17 cellular contexts compared by ENCODE assay signal in the genomic region with DNA sequence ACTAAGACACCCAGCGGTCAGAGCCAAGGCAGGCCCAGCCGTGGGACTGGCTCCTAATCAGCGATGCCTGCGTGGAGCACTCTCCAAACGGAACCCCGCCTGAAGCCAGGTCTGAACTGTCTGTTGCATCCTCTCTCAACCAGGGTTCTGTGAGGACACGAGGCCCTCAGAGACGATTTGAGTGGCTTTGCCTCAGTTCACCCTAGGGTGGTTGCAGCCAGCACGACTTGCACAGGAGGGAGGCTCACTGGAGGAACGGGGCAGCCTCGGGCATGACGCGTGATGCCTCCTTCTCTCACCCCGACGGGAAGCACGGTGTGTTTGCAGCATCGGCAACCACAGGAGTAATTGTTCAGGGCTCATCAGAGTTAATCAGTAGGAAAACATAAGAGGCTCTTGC.
DNase-seq lines count a peak whose midpoint lies in the region; ATAC-seq, FAIRE-seq and TF ChIP-seq lines count a peak whose summit lies in the region.
"Had no signal": no experiment of that assay in that cellular context is flagged by ENCODE, and none has a peak within 500 bp of the region (broad histone marks: within the 10 kb centered on the region; RNA-seq: fewer than 3 reads in every experiment).

No MANE protein-coding gene starts in this region.

- no peak overlapping the region for H4K91ac ChIP-seq in trophoblast cell (ENCODE audit: low read depth, low read length)

- no peak for TF ChIP-seq POLR2A in K562 (conservative IDR thresholded peaks at IDR 0.05)

- peaks cover 54% of the 10 kb centered on the region for H3K4me1 ChIP-seq in BLaER1
- H3K4me1 ChIP-seq in K562 (replicated peaks in 1 of 2; ENCODE audit: control insufficient read depth in 2 of 2, insufficient read depth in 2 of 2, low read length in 2 of 2), result no peaks in the 10 kb centered on the region; a peak in 1 of 5 replicates
- no peaks in the 10 kb centered on the region for H3K4me1 ChIP-seq in trophoblast cell (ENCODE audit: control insufficient read depth in 1 of 2, insufficient read depth in 2 of 2, low read length in 2 of 2)
- H3K4me1 ChIP-seq: SJSA1 had no signal

- H3K4me3 ChIP-seq in BLaER1, result 0 out of 2 replicates have a peak overlapping the region, but pooled peaks have one; percentile 11
- H3K4me3 ChIP-seq in K562, result no peak overlapping the region
- peak overlapping the region; percentile 12 for H3K4me3 ChIP-seq in trophoblast cell (ENCODE audit: low read depth, low read length)
- H3K4me3 ChIP-seq: PC-9, SJSA1 had no signal

- H2AFZ ChIP-seq in K562 (ENCODE audit: low read depth, low read length) (no peak overlapping the region), trophoblast cell (ENCODE audit: insufficient read depth, low read length, poor library complexity) (no peak overlapping the region)
- H2AFZ ChIP-seq: PC-9 had no signal

- H3K27me3 Mint-ChIP-seq in activated T-cell treated with anti-CD3 and anti-CD28 coated beads, Interleukin-2, amount 50 U/mL, for 4 hours (ENCODE audit: low read depth), result no peaks in the 10 kb centered on the region

- H3K36me3 ChIP-seq in BLaER1, result no peaks in the 10 kb centered on the region
- no peaks in the 10 kb centered on the region; the same call in 2 of the 3 replicates for H3K36me3 ChIP-seq in K562 (ENCODE audit: control insufficient read depth, insufficient read depth, low read length)
- no peaks in the 10 kb centered on the region for H3K36me3 ChIP-seq in trophoblast cell (ENCODE audit: control insufficient read depth in 1 of 2, insufficient read depth in 2 of 2, low read length in 2 of 2)
- H3K36me3 ChIP-seq: SJSA1 had no signal

- H3K4me1 Mint-ChIP-seq in activated T-cell treated with anti-CD3 and anti-CD28 coated beads, Interleukin-2, amount 50 U/mL, for 4 hours (ENCODE audit: low read depth), result no peaks in the 10 kb centered on the region
- H3K4me1 Mint-ChIP-seq: CD8-positive, alpha-beta memory T cell had no signal

- ATAC-seq in K562, result peak; percentile 33; the same call in 1 of the 3 replicates
- ATAC-seq in activated T-cell treated with anti-CD3 and anti-CD28 coated beads, Interleukin-2, amount 50 U/mL, for 4 hours, result no peak

- TF ChIP-seq CTCF in K562 (IDR thresholded peaks at IDR 0.05 in 2 of 3, conservative IDR thresholded peaks at IDR 0.05 in 1 of 3; ENCODE audit: insufficient read depth in 2 of 3, low read depth in 1 of 3, low read length in 3 of 3), result no peak

- H3K9me1 ChIP-seq in K562 (ENCODE audit: control insufficient read depth, insufficient read depth, low read length), result no peaks in the 10 kb centered on the region

- H3K4ac ChIP-seq in trophoblast cell (ENCODE audit: low read depth, low read length), result no peak overlapping the region

- no peak overlapping the region for H3K4me3 Mint-ChIP-seq in activated T-cell treated with anti-CD3 and anti-CD28 coated beads, Interleukin-2, amount 50 U/mL, for 4 hours
- H3K4me3 Mint-ChIP-seq: CD8-positive, alpha-beta memory T cell; HFFc6 had no signal

- no peak for FAIRE-seq in K562 (lab: Jason Lieb, UNC)
- FAIRE-seq: A204.1 had no signal

- no peak overlapping the region for H2BK12ac ChIP-seq in trophoblast cell (ENCODE audit: low read length)

- H4K20me1 ChIP-seq in BLaER1 (no peaks in the 10 kb centered on the region), K562 (replicated peaks; ENCODE audit: control insufficient read depth, insufficient read depth, low read length) (no peaks in the 10 kb centered on the region; the same call in 1 of the 2 replicates)

- H3K23ac ChIP-seq in trophoblast cell (ENCODE audit: low read length), result no peak overlapping the region

- in situ Hi-C loops in K562 (cut with MboI), result no loop called here

- intact Hi-C loops in K562 (cut with micrococcal nuclease), result no loop called here

- H3K36me3 Mint-ChIP-seq in activated T-cell treated with anti-CD3 and anti-CD28 coated beads, Interleukin-2, amount 50 U/mL, for 4 hours (ENCODE audit: insufficient read depth), result no peaks in the 10 kb centered on the region
- H3K36me3 Mint-ChIP-seq: CD8-positive, alpha-beta memory T cell had no signal

- H3K27ac ChIP-seq in BLaER1 (peak overlapping the region; percentile 82; the same call in 1 of the 2 replicates), K562 (ENCODE audit: extremely low read depth, low read depth, low read length) (no peak overlapping the region), trophoblast cell (ENCODE audit: low read depth, low read length) (no peak overlapping the region)
- H3K27ac ChIP-seq: PC-9, SJSA1 had no signal

- no peak overlapping the region for H2AK5ac ChIP-seq in trophoblast cell (ENCODE audit: low read length)

- H3K79me2 ChIP-seq in K562 (ENCODE audit: control insufficient read depth, insufficient read depth, low read length) (no peaks in the 10 kb centered on the region), trophoblast cell (ENCODE audit: control insufficient read depth, insufficient read depth, low read length, poor library complexity) (no peaks in the 10 kb centered on the region)

- H3K18ac ChIP-seq in trophoblast cell (ENCODE audit: low read length), result no peak overlapping the region

- WGBS in K562 (ENCODE audit: insufficient coverage, low coverage, missing lambda C conversion rate), result 0% methylated on average over 17 of the region's 17 CpGs
- WGBS in trophoblast cell (ENCODE audit: extremely low coverage, insufficient coverage, insufficient read length), result no CpG with 5 or more reads among the region's 17 CpGs

- H3K14ac ChIP-seq in trophoblast cell (ENCODE audit: low read length), result no peak overlapping the region

- H3K4me2 ChIP-seq in BLaER1 (peak overlapping the region; percentile 98), K562 (ENCODE audit: insufficient read depth, low read length) (no peak overlapping the region), trophoblast cell (ENCODE audit: low read length) (no peak overlapping the region)
- H3K4me2 ChIP-seq: PC-9 had no signal

- TF ChIP-seq EP300 in K562 (IDR thresholded peaks at IDR 0.05; ENCODE audit: low read length), result no peak

- peak overlapping the region; percentile 10; the same call in 1 of the 2 replicates for H3K9ac ChIP-seq in BLaER1
- no peak overlapping the region for H3K9ac ChIP-seq in K562 (ENCODE audit: insufficient read depth in 1 of 2, low read depth in 2 of 2, low read length in 2 of 2)
- no peak overlapping the region for H3K9ac ChIP-seq in trophoblast cell (ENCODE audit: low read length)

- no peaks in the 10 kb centered on the region for H3K79me1 ChIP-seq in trophoblast cell (ENCODE audit: low read length)

- POLR2A ChIA-PET in K562 (lab: Yijun Ruan, JAX), result no interaction called here

- H4K12ac ChIP-seq in trophoblast cell (ENCODE audit: low read depth, low read length), result no peak overlapping the region

- no peak overlapping the region for H2BK120ac ChIP-seq in trophoblast cell (ENCODE audit: insufficient read depth, low read length, poor library complexity)

- H3K9me3 Mint-ChIP-seq in activated T-cell treated with anti-CD3 and anti-CD28 coated beads, Interleukin-2, amount 50 U/mL, for 4 hours, result no peaks in the 10 kb centered on the region

- no peak for TF ChIP-seq RAD21 in K562 (CRISPR knock-in tag; conservative IDR thresholded peaks at IDR 0.05 in 1 of 2, IDR thresholded peaks at IDR 0.05 in 1 of 2)

- no TSS peak for BruUV-seq in K562 (replicated peaks; lab: Mats Ljungman, UMichigan)

- DNase-seq in K562 (ENCODE audit: extremely low read depth in 1 of 4, low spot score in 3 of 4) (no peak), islet precursor cell (peak; percentile 43), trophoblast cell (no peak), hippocampal formation (lab: John Stamatoyannopoulos, UW) (no peak), HuH-7 (ENCODE audit: low spot score) (no peak)
- no peak for DNase-seq in activated T-cell treated with anti-CD3 and anti-CD28 coated beads, Interleukin-2, amount 50 U/mL, for 4 hours
- DNase-seq: CD8-positive, alpha-beta memory T cell; H7; HFFc6; NCI-H1417 treated with DMSO at 0.1 percent for 48 hours; NCI-H187 treated with DMSO at 0.1 percent for 48 hours; NCI-H345; NCI-H524 treated with DMSO at 0.1 percent for 48 hours; PC-9 had no signal

- H3K27me3 ChIP-seq in BLaER1 (peaks cover 9% of the 10 kb centered on the region), K562 (ENCODE audit: control insufficient read depth in 2 of 2, insufficient read depth in 2 of 2, low read length in 2 of 2) (peaks cover 36 to 85% of the 10 kb centered on the region in 2 experiments), trophoblast cell (ENCODE audit: insufficient read depth, low read length) (no peaks in the 10 kb centered on the region)
- H3K27me3 ChIP-seq: SJSA1 had no signal

- no peak overlapping the region for H4K8ac ChIP-seq in trophoblast cell (ENCODE audit: low read depth, low read length)

- H2BK5ac ChIP-seq in trophoblast cell (ENCODE audit: low read depth, low read length, poor library complexity), result no peak overlapping the region

- CTCF ChIA-PET in K562 (lab: Yijun Ruan, JAX; ENCODE audit: low intra/inter-chr PET ratio), result no interaction called here

- H3K9me3 ChIP-seq in BLaER1 (peaks cover 13% of the 10 kb centered on the region; the same call in 1 of the 2 replicates), K562 (replicated peaks; ENCODE audit: control insufficient read depth, insufficient read depth, low read depth, low read length) (0 out of 2 replicates have a peak, but pooled peaks cover 2% of the 10 kb centered on the region), trophoblast cell (ENCODE audit: insufficient read depth, low read depth, low read length) (peaks cover 17% of the 10 kb centered on the region)

TF ChIP-seq in K562, 482 proteins besides CTCF, POLR2A, EP300 and RAD21 (continues in another document):
- TF ChIP-seq ZNF436 (CRISPR knock-in tag; IDR thresholded peaks at IDR 0.05), result no peak
- TF ChIP-seq ZNF561 (CRISPR knock-in tag; conservative IDR thresholded peaks at IDR 0.05), result no peak
- no peak for TF ChIP-seq ERF (CRISPR knock-in tag; IDR thresholded peaks at IDR 0.05)
- TF ChIP-seq ZNF695 (CRISPR knock-in tag; IDR thresholded peaks at IDR 0.05), result no peak
- TF ChIP-seq NKRF (IDR thresholded peaks at IDR 0.05; ENCODE audit: borderline replicate concordance), result no peak
- TF ChIP-seq GABPB2 (CRISPR knock-in tag; conservative IDR thresholded peaks at IDR 0.05), result no peak
- no peak for TF ChIP-seq HMGN3 (IDR thresholded peaks at IDR 0.05; ENCODE audit: borderline replicate concordance, extremely low read depth, insufficient read length, low read depth, low read length)
